In the genomic region with DNA sequence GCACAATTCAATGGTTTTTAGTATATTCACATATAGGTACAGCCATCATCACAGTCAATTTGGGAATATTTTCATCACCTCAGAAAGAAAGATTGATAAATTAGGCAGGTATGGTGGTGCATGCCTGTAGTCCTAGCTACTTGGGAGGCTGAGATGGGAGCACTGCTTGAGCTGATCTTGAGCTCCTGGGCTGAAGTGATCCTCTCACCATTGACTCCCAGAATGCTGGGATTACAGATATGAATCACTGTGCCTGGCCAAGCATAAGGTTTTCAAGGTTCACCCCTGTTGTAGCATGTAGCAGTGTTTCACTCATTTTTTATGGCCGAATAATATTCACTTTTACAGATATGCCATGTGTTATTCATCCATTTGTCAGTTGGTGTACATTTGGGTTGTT, we compare ENCODE assay signal across 10 cellular contexts. TPM values are rescaled to one million over a fixed set of nuclear protein-coding genes. Genes with fewer than 3 reads are reported as not detected.
DNase-seq lines count a peak whose midpoint lies in the region; ATAC-seq, FAIRE-seq and TF ChIP-seq lines count a peak whose summit lies in the region.
"Had no signal": no experiment of that assay in that cellular context is flagged by ENCODE, and none has a peak within 500 bp of the region (broad histone marks: within the 10 kb centered on the region; RNA-seq: fewer than 3 reads in every experiment).

No MANE protein-coding gene starts in this region.

- H3K4me1 ChIP-seq in DND-41 (ENCODE audit: insufficient read depth, low read length) = peaks cover 91% of the 10 kb centered on the region
- peaks cover 91% of the 10 kb centered on the region for H3K4me1 ChIP-seq in OCI-LY7 (ENCODE audit: insufficient read depth, low read length, poor library complexity, severe bottlenecking)
- H3K4me1 ChIP-seq in osteoblast (ENCODE audit: insufficient read depth, low read length) = no peaks in the 10 kb centered on the region
- H3K4me1 ChIP-seq: A549 had no signal

- DNase-seq in DND-41 (no peak), OCI-LY7 (ENCODE audit: low spot score) (no peak), osteoblast (ENCODE audit: insufficient read length, low spot score, missing footprints) (no peak), NCI-H748 (lab: John Stamatoyannopoulos, UW; ENCODE audit: unreplicated experiment) (no peak), frontal cortex (ENCODE audit: low spot score in 2 of 2) (no peak)
- DNase-seq: DMS53, GM23248 had no signal

- no TSS peak for BruUV-seq in OCI-LY7 (replicated peaks; lab: Mats Ljungman, UMichigan)

- H2AFZ ChIP-seq in DND-41 (ENCODE audit: low read depth, low read length) (no peak overlapping the region), OCI-LY7 (ENCODE audit: low read length) (no peak overlapping the region; the same call in 1 of the 2 replicates), osteoblast (ENCODE audit: low read length) (no peak overlapping the region)
- H2AFZ ChIP-seq: GM23248 had no signal

- ATAC-seq in DND-41 (ENCODE audit: insufficient read depth, low read depth) = no peak
- ATAC-seq: A549 had no signal

- no peaks in the 10 kb centered on the region for H4K20me1 ChIP-seq in DND-41 (ENCODE audit: insufficient read depth, low read length)
- no peaks in the 10 kb centered on the region for H4K20me1 ChIP-seq in OCI-LY7 (ENCODE audit: insufficient read depth, low read length)
- no peaks in the 10 kb centered on the region for H4K20me1 ChIP-seq in osteoblast (ENCODE audit: insufficient read depth, low read length)

- CTCF ChIA-PET in OCI-LY7 (lab: Charles Lee; ENCODE audit: unreplicated experiment) = interaction anchor here (1.0 to 2.9 kb wide), 2 partner anchors 12 to 28 kb away, joined by 5 to 10 read pairs; no protein-coding TSS in a partner anchor

- H3K79me2 ChIP-seq in DND-41 (ENCODE audit: insufficient read depth, low read length) = no peaks in the 10 kb centered on the region; the same call in 1 of the 2 replicates
- no peaks in the 10 kb centered on the region for H3K79me2 ChIP-seq in OCI-LY7 (ENCODE audit: insufficient read depth, low read depth, low read length)
- H3K79me2 ChIP-seq in osteoblast (ENCODE audit: insufficient read depth, low read length) = no peaks in the 10 kb centered on the region

- H3K36me3 ChIP-seq in DND-41 (ENCODE audit: insufficient read depth, low read length) (no peaks in the 10 kb centered on the region), KOPT-K1 (ENCODE audit: insufficient read depth, low read length) (no peaks in the 10 kb centered on the region), OCI-LY7 (ENCODE audit: insufficient read depth, low read length) (no peaks in the 10 kb centered on the region), osteoblast (ENCODE audit: insufficient read depth, low read length) (no peaks in the 10 kb centered on the region)

- H3K9me3 ChIP-seq in DND-41 (ENCODE audit: insufficient read depth, low read length, severe bottlenecking) (no peaks in the 10 kb centered on the region), KOPT-K1 (ENCODE audit: insufficient read depth, low read length, poor library complexity, severe bottlenecking) (no peaks in the 10 kb centered on the region), OCI-LY7 (ENCODE audit: low read length) (no peaks in the 10 kb centered on the region), osteoblast (ENCODE audit: low read depth, low read length) (no peaks in the 10 kb centered on the region)
- H3K9me3 ChIP-seq: A549 had no signal

- H3K4me2 ChIP-seq in DND-41 (ENCODE audit: insufficient read depth, low read length) = peak overlapping the region; percentile 42
- H3K4me2 ChIP-seq in OCI-LY7 (ENCODE audit: low read length) = peak overlapping the region; percentile 93
- H3K4me2 ChIP-seq in osteoblast (ENCODE audit: insufficient read depth, low read length) = no peak overlapping the region
- H3K4me2 ChIP-seq: A549 had no signal

- FAIRE-seq in frontal cortex (lab: Jason Lieb, UNC) = no peak
- FAIRE-seq: A549, H54 had no signal

- no peaks in the 10 kb centered on the region for H3K27me3 ChIP-seq in DND-41 (ENCODE audit: insufficient read depth, low read length, poor library complexity)
- H3K27me3 ChIP-seq in osteoblast (ENCODE audit: insufficient read depth, low read length) = peaks cover 9% of the 10 kb centered on the region

- no peaks in the 10 kb centered on the region for H3K9me2 ChIP-seq in OCI-LY7 (ENCODE audit: insufficient read depth, low read length)

- H3K4me3 ChIP-seq in DND-41 (ENCODE audit: low read depth in 1 of 2, low read length in 2 of 2) (no peak overlapping the region), OCI-LY7 (ENCODE audit: low read depth, low read length, poor library complexity, severe bottlenecking) (peak overlapping the region; percentile 59), osteoblast (ENCODE audit: insufficient read depth, low read length) (no peak overlapping the region)
- H3K4me3 ChIP-seq: A549, GM23248 had no signal

- intact Hi-C loops in OCI-LY7 (cut with micrococcal nuclease; ENCODE audit: unreplicated experiment) = no loop called here

- no peak for TF ChIP-seq CTCF in DND-41 (IDR thresholded peaks at IDR 0.05; ENCODE audit: borderline replicate concordance, extremely low read depth, low read length, poor library complexity, severe bottlenecking)
- TF ChIP-seq CTCF in OCI-LY7 (conservative IDR thresholded peaks at IDR 0.05; ENCODE audit: low read length) = no peak
- TF ChIP-seq CTCF in osteoblast (IDR thresholded peaks at IDR 0.05; ENCODE audit: extremely low read depth, low read depth, low read length) = no peak

- H3K27ac ChIP-seq in DND-41 (ENCODE audit: low read length) = peak overlapping the region; percentile 92
- peak overlapping the region; percentile 50 for H3K27ac ChIP-seq in KOPT-K1 (ENCODE audit: low read depth, low read length, poor library complexity, severe bottlenecking)
- H3K27ac ChIP-seq in OCI-LY7 (ENCODE audit: low read depth, low read length, poor library complexity, severe bottlenecking) = peak overlapping the region; percentile 97
- no peak overlapping the region for H3K27ac ChIP-seq in osteoblast (ENCODE audit: low read depth, low read length)
- H3K27ac ChIP-seq: A549, GM23248 had no signal

- H3K9ac ChIP-seq in DND-41 (ENCODE audit: low read depth, low read length) = peak overlapping the region; percentile 44; the same call in 1 of the 2 replicates
- H3K9ac ChIP-seq: GM23248 had no signal

- POLR2A ChIA-PET in OCI-LY7 (lab: Charles Lee) = interaction anchor here (0.5 to 8.8 kb wide), 14 partner anchors 8 to 229 kb away, joined by 3 to 61 read pairs (median 4); partner anchors contain the start of gene MTF2

RNA-seq across cellular contexts. Expression of gene MTF2, which starts 44.7 kb away (rescaled TPM):
- total RNA-seq in OCI-LY7 (2014; rRNA removed; shearing (Covaris generic)) = 48.1 and 51.7 TPM in 2 replicates
- total RNA-seq in OCI-LY7 (2022) (112 and 120 TPM in 2 replicates), osteoblast (15.9 and 21.8 TPM in 2 replicates), frontal cortex (64.4 TPM)
